In genomic region chr11:2118674-2119073, GRCh38 we compare ENCODE assay signal across 27 cellular contexts. TPM values are rescaled to one million over a fixed set of nuclear protein-coding genes. Genes with fewer than 3 reads are reported as not detected.
DNase-seq lines count a peak whose midpoint lies in the region; ATAC-seq and TF ChIP-seq lines count a peak whose summit lies in the region.
"Had no signal": no experiment of that assay in that cellular context is flagged by ENCODE, and none has a peak within 500 bp of the region (broad histone marks: within the 10 kb centered on the region; RNA-seq: fewer than 3 reads in every experiment).

No MANE protein-coding gene starts in this region.

- no peaks in the 10 kb centered on the region for H3K4me1 ChIP-seq in adipocyte (ENCODE audit: control insufficient read depth, insufficient read depth, low read length)
- H3K4me1 ChIP-seq in lower lobe of right lung: no peaks in the 10 kb centered on the region
- H3K4me1 ChIP-seq in adrenal gland (replicated peaks in 1 of 2): no peaks in the 10 kb centered on the region

- H3K27ac ChIP-seq in lower lobe of right lung (no peak overlapping the region), adrenal gland (no peak overlapping the region)
- H3K27ac ChIP-seq: BLaER1 had no signal

- H3K27me3 ChIP-seq in adipocyte (replicated peaks; ENCODE audit: control insufficient read depth, insufficient read depth, low read length) (peaks cover 50% of the 10 kb centered on the region), lower lobe of right lung (ENCODE audit: low read depth) (peaks cover 24% of the 10 kb centered on the region), adrenal gland (peaks cover 13% of the 10 kb centered on the region)
- H3K27me3 ChIP-seq: BE2C, BLaER1 had no signal

- no peak for TF ChIP-seq CTCF in AG10803 (conservative IDR thresholded peaks at IDR 0.05; ENCODE audit: low read length)
- no peak for TF ChIP-seq CTCF in lower lobe of right lung (IDR thresholded peaks at IDR 0.05)
- no peak for TF ChIP-seq CTCF in adrenal gland (IDR thresholded peaks at IDR 0.05)

- H3K4me3 ChIP-seq in AG10803 (ENCODE audit: low read length) (no peak overlapping the region), adipocyte (ENCODE audit: low read length) (no peak overlapping the region), lower lobe of right lung (no peak overlapping the region), adrenal gland (no peak overlapping the region)
- H3K4me3 ChIP-seq: BLaER1 had no signal

- intact Hi-C loops in lower lobe of right lung (cut with DNase I) (no loop called here), adrenal gland (cut with DNase I) (no loop called here)

- H3K9ac ChIP-seq in adipocyte (ENCODE audit: low read length): no peak overlapping the region
- H3K9ac ChIP-seq: BLaER1 had no signal

- WGBS in adrenal gland, 4 donors: 68 to 74% (median 71%) methylated on average over 4 of the region's 4 CpGs

- H3K9me3 ChIP-seq in adipocyte (ENCODE audit: control insufficient read depth, low read length) (peaks cover 37% of the 10 kb centered on the region), lower lobe of right lung (peaks cover 5% of the 10 kb centered on the region), adrenal gland (replicated peaks in 1 of 3) (peaks cover 0 to 5% (median 0%) of the 10 kb centered on the region in 3 donors)
- H3K9me3 ChIP-seq: BE2C, BLaER1 had no signal

- DNase-seq in AG10803 (ENCODE audit: low read depth): peak; percentile 34
- DNase-seq in adipocyte (ENCODE audit: low read depth): peak; percentile 53
- DNase-seq in dedifferentiated amniotic fluid mesenchymal stem cell (ENCODE audit: extremely low spot score): peak; percentile 33
- peak; percentile 64 for DNase-seq in fibroblast of gingiva (ENCODE audit: low read depth)
- DNase-seq in lower lobe of right lung: no peak
- DNase-seq in stimulated activated naive CD4-positive, alpha-beta T cell (lab: John Stamatoyannopoulos, UW): no peak
- DNase-seq in adrenal gland: no peak
- DNase-seq: 8988T; ACHN; BE2C; C1 segment of cervical spinal cord; CD4-positive, alpha-beta memory T cell; CD4-positive, CD25-positive, alpha-beta regulatory T cell; CD8-positive, alpha-beta memory T cell; COR-L47; DMS 273 treated with DMSO at 0.1 percent for 48 hours; DMS153; DMS53; DMS79; DND-41; GF-D8 had no signal

- H3K36me3 ChIP-seq in adipocyte (ENCODE audit: control insufficient read depth, insufficient read depth, low read length, severe bottlenecking) (no peaks in the 10 kb centered on the region), lower lobe of right lung (no peaks in the 10 kb centered on the region), adrenal gland (replicated peaks in 1 of 2) (no peaks in the 10 kb centered on the region)
- H3K36me3 ChIP-seq: BE2C, BLaER1 had no signal

- no peak for TF ChIP-seq POLR2A in adrenal gland (IDR thresholded peaks at IDR 0.05)

- ATAC-seq in lower lobe of right lung: no peak
- ATAC-seq in HG02642 (IDR thresholded peaks at IDR 0.05; ENCODE audit: poor library complexity, unreplicated experiment): no peak

RNA-seq across cellular contexts. Expression of gene IGF2, which starts 20.5 kb away (rescaled TPM):
- total RNA-seq in lower lobe of right lung: 33.9 TPM
- total RNA-seq in adrenal gland: 100 to 1,000 TPM in 4 of 8 donors, 10 to 100 TPM in 4; 41.8 to 340 (median 118) TPM
- polyA plus RNA-seq in adrenal gland: 100 to 1,000 TPM in 2 of 3 donors, 10 to 100 TPM in 1; 96.5 to 307 (median 102) TPM
- total RNA-seq: CD4-positive, alpha-beta memory T cell had no signal
- polyA plus RNA-seq: CD14-positive monocyte; CD4-positive, alpha-beta memory T cell; CD4-positive, CD25-positive, alpha-beta regulatory T cell; CD8-positive, alpha-beta memory T cell had no signal

RNA-seq across cellular contexts. Expression of gene INS, which starts 42.3 kb away (rescaled TPM):
- total RNA-seq in lower lobe of right lung (not detected), adrenal gland (1 to 10 TPM in 1 of 8 donors, under 1 TPM in 1, not detected in 6; 0.72 to 2.2 TPM)
- 10 to 100 TPM in 2 of 3 donors, not detected in 1; 10.9 to 45.2 TPM for polyA plus RNA-seq in adrenal gland
- total RNA-seq: A673; CD4-positive, alpha-beta memory T cell; CD4-positive, CD25-positive, alpha-beta regulatory T cell; CD8-positive, alpha-beta memory T cell; Daoy had no signal
- polyA plus RNA-seq: AG04450; CD14-positive monocyte; CD4-positive, alpha-beta memory T cell; CD4-positive, CD25-positive, alpha-beta regulatory T cell; CD8-positive, alpha-beta memory T cell had no signal

RNA-seq across cellular contexts. Expression of gene TH, which starts 52.9 kb away (rescaled TPM):
- total RNA-seq in lower lobe of right lung: not detected
- total RNA-seq in adrenal gland: 100 to 1,000 TPM in 3 of 8 donors, 10 to 100 TPM in 1, 1 to 10 TPM in 2, under 1 TPM in 1, not detected in 1; 0.54 to 433 (median 23.6) TPM
- 1,000 to 10,000 TPM in 1 of 3 donors, 100 to 1,000 TPM in 1, 10 to 100 TPM in 1; 55.2 to 1,253 (median 194) TPM for polyA plus RNA-seq in adrenal gland
- total RNA-seq: A673; CD4-positive, alpha-beta memory T cell; CD4-positive, CD25-positive, alpha-beta regulatory T cell; CD8-positive, alpha-beta memory T cell; Daoy had no signal
- polyA plus RNA-seq: AG04450; CD14-positive monocyte; CD4-positive, alpha-beta memory T cell; CD4-positive, CD25-positive, alpha-beta regulatory T cell; CD8-positive, alpha-beta memory T cell had no signal

Comparison
In these comparisons a context has a peak if more than half of its experiments do, and no peak if none do; other contexts are left out.
1. DNase-seq: peak in AG10803 (single experiment), adipocyte (single experiment), dedifferentiated amniotic fluid mesenchymal stem cell (single experiment) and fibroblast of gingiva (single experiment); none in lower lobe of right lung (single experiment), stimulated activated naive CD4-positive, alpha-beta T cell (0 of 6) and adrenal gland (0 of 7).